In the genomic region with DNA sequence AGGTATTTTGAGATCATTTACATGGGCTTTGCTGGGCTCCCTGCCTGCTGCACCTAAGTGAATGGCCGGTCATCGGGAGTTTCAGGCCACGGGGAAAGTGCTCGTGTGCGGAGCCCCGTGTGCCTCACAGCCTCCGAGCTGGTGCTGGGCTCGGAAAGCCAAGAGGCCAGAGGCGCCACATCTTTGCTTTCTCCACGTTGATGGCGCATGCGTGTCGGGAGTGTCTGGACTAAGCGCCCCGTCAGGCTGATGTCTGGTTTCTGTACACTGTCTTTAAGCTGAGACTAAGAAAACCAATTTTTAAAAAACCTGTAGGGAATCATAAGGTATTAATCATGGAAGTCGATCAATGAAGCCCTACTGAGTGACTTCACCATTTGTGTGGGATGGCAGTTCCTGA, we compare ENCODE assay signal across 25 cellular contexts.
"Had no signal": no experiment of that assay in that cellular context is flagged by ENCODE, and none has a peak within 500 bp of the region (broad histone marks: within the 10 kb centered on the region; RNA-seq: fewer than 3 reads in every experiment).

No MANE protein-coding gene starts in this region.

- H3K27me3 ChIP-seq: adrenal gland, breast epithelium, SJCRH30 had no signal

- H3K4me3 ChIP-seq: adrenal gland, breast epithelium, SJCRH30 had no signal

- H3K4me1 Mint-ChIP-seq: activated naive CD8-positive, alpha-beta T cell treated with anti-CD3 and anti-CD28 coated beads, Interleukin-2, amount 10 ng/mL, durations not matched to agents 7 days and 5 days had no signal

- ATAC-seq: activated CD8-positive, alpha-beta T cell treated with anti-CD3 and anti-CD28 coated beads, Interleukin-2, amount 10 ng/mL, durations not matched to agents 7 days and 5 days had no signal

- H3K36me3 ChIP-seq: adrenal gland, breast epithelium, SJCRH30 had no signal

- H3K27ac ChIP-seq: adrenal gland, breast epithelium, SJCRH30 had no signal

- H3K4me3 Mint-ChIP-seq: activated CD8-positive, alpha-beta T cell treated with anti-CD3 and anti-CD28 coated beads, Interleukin-2, amount 10 ng/mL, durations not matched to agents 7 days and 5 days; activated naive CD4-positive, alpha-beta T cell treated with anti-CD3 and anti-CD28 coated beads for 36 hours; activated naive CD8-positive, alpha-beta T cell treated with anti-CD3 and anti-CD28 coated beads, Interleukin-2, amount 10 ng/mL, durations not matched to agents 7 days and 5 days had no signal

- H3K27ac Mint-ChIP-seq: activated CD8-positive, alpha-beta T cell treated with anti-CD3 and anti-CD28 coated beads, Interleukin-2, amount 10 ng/mL, durations not matched to agents 7 days and 5 days; activated naive CD4-positive, alpha-beta T cell treated with anti-CD3 and anti-CD28 coated beads for 36 hours; activated naive CD8-positive, alpha-beta T cell treated with anti-CD3 and anti-CD28 coated beads, Interleukin-2, amount 10 ng/mL, durations not matched to agents 7 days and 5 days had no signal

- DNase-seq: activated CD4-positive, alpha-beta T cell treated with anti-CD3 and anti-CD28 coated beads for 48 hours; activated CD4-positive, alpha-beta T cell treated with anti-CD3 and anti-CD28 coated beads, Interleukin-2, amount 50 U/mL, for 4 hours; activated CD4-positive, CD25-positive, alpha-beta regulatory T cell treated with anti-CD3 and anti-CD28 coated beads, Interleukin-2, amount 50 U/mL, for 72 hours; activated CD8-positive, alpha-beta memory T cell treated with anti-CD3 and anti-CD28 coated beads, Interleukin-2, amount 50 U/mL, for 48 hours; activated CD8-positive, alpha-beta T cell treated with anti-CD3 and anti-CD28 coated beads, Interleukin-2, amount 10 ng/mL, durations not matched to agents 7 days and 5 days; activated effector memory CD4-positive, alpha-beta T cell treated with Interleukin-2 at 50 U/mL for 16 hours; activated naive CD4-positive, alpha-beta T cell treated with anti-CD3 and anti-CD28 coated beads for 36 hours; activated naive CD8-positive, alpha-beta T cell treated with anti-CD3 and anti-CD28 coated beads, Interleukin-2, amount 10 ng/mL, durations not matched to agents 7 days and 5 days; activated T-cell treated with anti-CD3 and anti-CD28 coated beads, Interleukin-2, amount 50 U/mL, for 1 hour; adrenal gland; anterior cingulate cortex; central memory CD4-positive, alpha-beta T cell; KBM-7; NCI-H1092 treated with DMSO at 0.1 percent for 48 hours; NCI-H1417 treated with DMSO at 0.1 percent for 48 hours; NCI-H1694; NCI-H2029 treated with DMSO at 0.1 percent for 48 hours; NCI-H345; NCI-H510A; NCI-H526 treated with DMSO at 0.1 percent for 48 hours; NCI-H82; SJCRH30; SK-N-SH; SW 1271 had no signal

- H3K9ac ChIP-seq: SK-N-SH had no signal

- H3K27me3 Mint-ChIP-seq: activated naive CD8-positive, alpha-beta T cell treated with anti-CD3 and anti-CD28 coated beads, Interleukin-2, amount 10 ng/mL, durations not matched to agents 7 days and 5 days had no signal

- H3K4me2 ChIP-seq: SK-N-SH had no signal

- H3K9me3 ChIP-seq: adrenal gland, breast epithelium, SJCRH30, SK-N-SH had no signal

- H3K9me3 Mint-ChIP-seq: activated naive CD4-positive, alpha-beta T cell treated with anti-CD3 and anti-CD28 coated beads for 36 hours; activated naive CD8-positive, alpha-beta T cell treated with anti-CD3 and anti-CD28 coated beads, Interleukin-2, amount 10 ng/mL, durations not matched to agents 7 days and 5 days had no signal

- H3K4me1 ChIP-seq: adrenal gland, breast epithelium, SJCRH30 had no signal

- H3K36me3 Mint-ChIP-seq: activated naive CD8-positive, alpha-beta T cell treated with anti-CD3 and anti-CD28 coated beads, Interleukin-2, amount 10 ng/mL, durations not matched to agents 7 days and 5 days had no signal
